ENCODE assay signal across 1 cellular context in the genomic region with DNA sequence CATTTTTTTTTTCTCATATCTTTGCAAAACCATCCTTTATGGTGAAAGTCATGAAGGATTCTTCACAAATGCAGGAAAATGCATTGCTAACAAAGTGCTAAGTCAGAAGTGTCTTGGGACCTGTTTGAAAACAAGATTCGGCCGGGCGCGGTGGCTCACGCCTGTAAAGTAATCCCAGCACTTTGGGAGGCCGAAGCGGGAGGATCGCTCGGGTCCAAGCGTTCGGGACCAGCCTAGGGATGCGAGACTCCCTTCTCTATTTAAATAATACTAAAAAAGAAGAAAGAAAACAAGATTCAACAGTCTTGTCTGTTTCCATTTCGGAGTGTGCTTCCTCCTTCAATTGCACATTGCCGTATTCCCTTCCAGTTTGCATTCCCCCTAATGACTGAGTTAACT.
TF ChIP-seq lines count a peak whose summit lies in the region.

No MANE protein-coding gene starts in this region.

TF ChIP-seq in GM12878, 131 proteins besides CTCF, POLR2A, EP300 and RAD21:
- TF ChIP-seq, protein P1, sequence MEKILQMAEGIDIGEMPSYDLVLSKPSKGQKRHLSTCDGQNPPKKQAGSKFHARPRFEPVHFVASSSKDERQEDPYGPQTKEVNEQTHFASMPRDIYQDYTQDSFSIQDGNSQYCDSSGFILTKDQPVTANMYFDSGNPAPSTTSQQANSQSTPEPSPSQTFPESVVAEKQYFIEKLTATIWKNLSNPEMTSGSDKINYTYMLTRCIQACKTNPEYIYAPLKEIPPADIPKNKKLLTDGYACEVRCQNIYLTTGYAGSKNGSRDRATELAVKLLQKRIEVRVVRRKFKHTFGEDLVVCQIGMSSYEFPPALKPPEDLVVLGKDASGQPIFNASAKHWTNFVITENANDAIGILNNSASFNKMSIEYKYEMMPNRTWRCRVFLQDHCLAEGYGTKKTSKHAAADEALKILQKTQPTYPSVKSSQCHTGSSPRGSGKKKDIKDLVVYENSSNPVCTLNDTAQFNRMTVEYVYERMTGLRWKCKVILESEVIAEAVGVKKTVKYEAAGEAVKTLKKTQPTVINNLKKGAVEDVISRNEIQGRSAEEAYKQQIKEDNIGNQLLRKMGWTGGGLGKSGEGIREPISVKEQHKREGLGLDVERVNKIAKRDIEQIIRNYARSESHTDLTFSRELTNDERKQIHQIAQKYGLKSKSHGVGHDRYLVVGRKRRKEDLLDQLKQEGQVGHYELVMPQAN (conservative IDR thresholded peaks at IDR 0.05) = no peak
- no peak for TF ChIP-seq PAX8 (IDR thresholded peaks at IDR 0.05)
- TF ChIP-seq KDM1A (IDR thresholded peaks at IDR 0.05; ENCODE audit: borderline replicate concordance) = no peak
- no peak for TF ChIP-seq TAF1 (IDR thresholded peaks at IDR 0.05; ENCODE audit: borderline replicate concordance, low read depth, low read length)
- no peak for TF ChIP-seq STAT1 (conservative IDR thresholded peaks at IDR 0.05)
- no peak for TF ChIP-seq ZNF384 (IDR thresholded peaks at IDR 0.05; ENCODE audit: borderline replicate concordance, low read depth, low read length)
- no peak for TF ChIP-seq HCFC1 (IDR thresholded peaks at IDR 0.05; ENCODE audit: low read length)
- TF ChIP-seq, protein P2, sequence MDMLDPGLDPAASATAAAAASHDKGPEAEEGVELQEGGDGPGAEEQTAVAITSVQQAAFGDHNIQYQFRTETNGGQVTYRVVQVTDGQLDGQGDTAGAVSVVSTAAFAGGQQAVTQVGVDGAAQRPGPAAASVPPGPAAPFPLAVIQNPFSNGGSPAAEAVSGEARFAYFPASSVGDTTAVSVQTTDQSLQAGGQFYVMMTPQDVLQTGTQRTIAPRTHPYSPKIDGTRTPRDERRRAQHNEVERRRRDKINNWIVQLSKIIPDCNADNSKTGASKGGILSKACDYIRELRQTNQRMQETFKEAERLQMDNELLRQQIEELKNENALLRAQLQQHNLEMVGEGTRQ (IDR thresholded peaks at IDR 0.05; ENCODE audit: borderline replicate concordance, low read depth, low read length) = no peak
- TF ChIP-seq TCF12 (IDR thresholded peaks at IDR 0.05; ENCODE audit: low read depth, low read length) = no peak
- no peak for TF ChIP-seq HDGF (IDR thresholded peaks at IDR 0.05)
- TF ChIP-seq, protein P3, sequence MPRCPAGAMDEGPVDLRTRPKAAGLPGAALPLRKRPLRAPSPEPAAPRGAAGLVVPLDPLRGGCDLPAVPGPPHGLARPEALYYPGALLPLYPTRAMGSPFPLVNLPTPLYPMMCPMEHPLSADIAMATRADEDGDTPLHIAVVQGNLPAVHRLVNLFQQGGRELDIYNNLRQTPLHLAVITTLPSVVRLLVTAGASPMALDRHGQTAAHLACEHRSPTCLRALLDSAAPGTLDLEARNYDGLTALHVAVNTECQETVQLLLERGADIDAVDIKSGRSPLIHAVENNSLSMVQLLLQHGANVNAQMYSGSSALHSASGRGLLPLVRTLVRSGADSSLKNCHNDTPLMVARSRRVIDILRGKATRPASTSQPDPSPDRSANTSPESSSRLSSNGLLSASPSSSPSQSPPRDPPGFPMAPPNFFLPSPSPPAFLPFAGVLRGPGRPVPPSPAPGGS (IDR thresholded peaks at IDR 0.05; ENCODE audit: borderline replicate concordance, insufficient read depth, low read depth, low read length, poor library complexity, severe bottlenecking) = no peak
- TF ChIP-seq, protein P4, sequence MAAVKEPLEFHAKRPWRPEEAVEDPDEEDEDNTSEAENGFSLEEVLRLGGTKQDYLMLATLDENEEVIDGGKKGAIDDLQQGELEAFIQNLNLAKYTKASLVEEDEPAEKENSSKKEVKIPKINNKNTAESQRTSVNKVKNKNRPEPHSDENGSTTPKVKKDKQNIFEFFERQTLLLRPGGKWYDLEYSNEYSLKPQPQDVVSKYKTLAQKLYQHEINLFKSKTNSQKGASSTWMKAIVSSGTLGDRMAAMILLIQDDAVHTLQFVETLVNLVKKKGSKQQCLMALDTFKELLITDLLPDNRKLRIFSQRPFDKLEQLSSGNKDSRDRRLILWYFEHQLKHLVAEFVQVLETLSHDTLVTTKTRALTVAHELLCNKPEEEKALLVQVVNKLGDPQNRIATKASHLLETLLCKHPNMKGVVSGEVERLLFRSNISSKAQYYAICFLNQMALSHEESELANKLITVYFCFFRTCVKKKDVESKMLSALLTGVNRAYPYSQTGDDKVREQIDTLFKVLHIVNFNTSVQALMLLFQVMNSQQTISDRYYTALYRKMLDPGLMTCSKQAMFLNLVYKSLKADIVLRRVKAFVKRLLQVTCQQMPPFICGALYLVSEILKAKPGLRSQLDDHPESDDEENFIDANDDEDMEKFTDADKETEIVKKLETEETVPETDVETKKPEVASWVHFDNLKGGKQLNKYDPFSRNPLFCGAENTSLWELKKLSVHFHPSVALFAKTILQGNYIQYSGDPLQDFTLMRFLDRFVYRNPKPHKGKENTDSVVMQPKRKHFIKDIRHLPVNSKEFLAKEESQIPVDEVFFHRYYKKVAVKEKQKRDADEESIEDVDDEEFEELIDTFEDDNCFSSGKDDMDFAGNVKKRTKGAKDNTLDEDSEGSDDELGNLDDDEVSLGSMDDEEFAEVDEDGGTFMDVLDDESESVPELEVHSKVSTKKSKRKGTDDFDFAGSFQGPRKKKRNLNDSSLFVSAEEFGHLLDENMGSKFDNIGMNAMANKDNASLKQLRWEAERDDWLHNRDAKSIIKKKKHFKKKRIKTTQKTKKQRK (IDR thresholded peaks at IDR 0.05; ENCODE audit: low read depth, low read length) = no peak
- TF ChIP-seq EZH2 (IDR thresholded peaks at IDR 0.05; ENCODE audit: borderline replicate concordance, control insufficient read depth, low read depth, low read length) = no peak
- no peak for TF ChIP-seq RBBP5 (conservative IDR thresholded peaks at IDR 0.05)
- no peak for TF ChIP-seq NR2C2 (IDR thresholded peaks at IDR 0.05; ENCODE audit: borderline replicate concordance, control insufficient read depth, insufficient read length, low read depth)
TF ChIP-seq in GM12878: peak in this region for 0.
